8 cellular contexts compared by ENCODE assay signal in the genomic region with DNA sequence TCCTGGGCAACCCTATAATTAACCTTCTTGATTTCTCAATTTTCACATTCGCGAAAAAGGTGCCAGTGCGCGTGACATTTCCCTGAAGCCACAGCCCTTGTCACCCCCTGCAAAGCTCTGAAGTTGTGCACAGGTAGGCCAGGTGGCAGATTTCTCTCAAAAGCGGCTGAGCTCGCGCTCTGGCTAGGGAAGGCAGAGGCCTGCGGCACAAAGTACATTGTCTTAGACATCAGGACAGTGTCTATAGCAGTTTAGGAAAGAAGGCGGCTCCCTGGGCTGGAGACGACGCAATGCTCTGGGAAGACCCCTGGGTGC. TPM values are rescaled to one million over a fixed set of nuclear protein-coding genes. Genes with fewer than 3 reads are reported as not detected.
DNase-seq lines count a peak whose midpoint lies in the region; ATAC-seq and TF ChIP-seq lines count a peak whose summit lies in the region.

No MANE protein-coding gene starts in this region.

- H3K9ac ChIP-seq in H9 (ENCODE audit: extremely low read depth, insufficient read length, low read length) (peak overlapping the region; percentile 56), PC-3 (ENCODE audit: low read length) (peak overlapping the region; percentile 72)

- intact Hi-C loops in PC-3 (cut with micrococcal nuclease), result loop anchor here (1.0 to 2.0 kb wide), 2 partner anchors 43 to 108 kb away; a partner anchor contains a TSS

- BruUV-seq in PC-3 (replicated peaks; lab: Mats Ljungman, UMichigan), result TSS peak; percentile 95

- ATAC-seq in PC-3, result peak; percentile 17
- peak; percentile 19 for ATAC-seq in esophagus mucosa

- peak overlapping the region; percentile 86 for H3K4me2 ChIP-seq in H9 (ENCODE audit: insufficient read depth, insufficient read length, low read length)
- peak overlapping the region; percentile 94 for H3K4me2 ChIP-seq in PC-3 (ENCODE audit: low read length)

- peaks cover 4% of the 10 kb centered on the region for H3K79me1 ChIP-seq in H9 (ENCODE audit: insufficient read depth, low read depth, low read length, poor library complexity, severe bottlenecking)

- H3K27ac Mint-ChIP-seq in CD8-positive, alpha-beta memory T cell, result peak overlapping the region; percentile 76 to 99 (median 98)
- H3K27ac Mint-ChIP-seq in H9 (peak overlapping the region; percentile 53 to 96 (median 81); a peak in 5 of 7 replicates), progenitor cell of endocrine pancreas (peak overlapping the region; percentile 98)

- no peaks in the 10 kb centered on the region for H3K9me3 ChIP-seq in CD8-positive, alpha-beta memory T cell (ENCODE audit: low read length)
- no peaks in the 10 kb centered on the region for H3K9me3 ChIP-seq in H9 (ENCODE audit: control insufficient read depth, low read depth, low read length)
- peaks cover 24% of the 10 kb centered on the region for H3K9me3 ChIP-seq in PC-3 (ENCODE audit: low read length)

- peaks cover 24% of the 10 kb centered on the region for H3K4me1 ChIP-seq in CD8-positive, alpha-beta memory T cell (ENCODE audit: insufficient read depth, low read length)
- no peaks in the 10 kb centered on the region; the same call in 1 of the 2 replicates for H3K4me1 ChIP-seq in H9 (ENCODE audit: insufficient read depth, low read length)
- peaks cover 13% of the 10 kb centered on the region for H3K4me1 ChIP-seq in PC-3 (ENCODE audit: insufficient read depth, low read length)

- H3K79me2 ChIP-seq in H9 (ENCODE audit: insufficient read depth, low read length) (no peaks in the 10 kb centered on the region), PC-3 (ENCODE audit: low read length) (peaks cover 29% of the 10 kb centered on the region)

- no peak overlapping the region for H3K23ac ChIP-seq in H9 (ENCODE audit: insufficient read length, low read depth, low read length)

- no peak overlapping the region for H3K4ac ChIP-seq in H9 (ENCODE audit: low read depth, low read length)

- H3K9me2 ChIP-seq in PC-3 (replicated peaks; ENCODE audit: low read length), result no peaks in the 10 kb centered on the region

- H2BK20ac ChIP-seq in H9 (ENCODE audit: low read depth, low read length, poor library complexity, severe bottlenecking), result no peak overlapping the region

- no peak overlapping the region for H3T11ph ChIP-seq in H9 (ENCODE audit: low read length)

- H3K36me3 Mint-ChIP-seq in CD8-positive, alpha-beta memory T cell, result peaks cover 0 to 21% (median 8%) of the 10 kb centered on the region in 3 donors
- H3K36me3 Mint-ChIP-seq in H9 (ENCODE audit: insufficient read depth in 1 of 3, low read depth in 3 of 3) (peaks cover 13 to 19% (median 17%) of the 10 kb centered on the region in 3 experiments; a peak in 6 of 7 replicates), progenitor cell of endocrine pancreas (ENCODE audit: insufficient read depth) (peaks cover 13% of the 10 kb centered on the region)

- no CpG with 5 or more reads among the region's 11 CpGs for WGBS in H9 (ENCODE audit: extremely low coverage, insufficient read length, low lambda C conversion rate)

- no peak overlapping the region for H2BK120ac ChIP-seq in H9 (ENCODE audit: low read depth, low read length, poor library complexity, severe bottlenecking)

- peak overlapping the region; percentile 99 for H3K4me3 ChIP-seq in CD8-positive, alpha-beta memory T cell (ENCODE audit: low read length)
- H3K4me3 ChIP-seq in PC-3 (ENCODE audit: low read length), result peak overlapping the region; percentile 85

- H4K5ac ChIP-seq in H9 (ENCODE audit: insufficient read length, low read depth, low read length), result no peak overlapping the region

- no peak overlapping the region for H2AFZ ChIP-seq in H9 (ENCODE audit: low read length)
- H2AFZ ChIP-seq in PC-3 (ENCODE audit: low read length), result peak overlapping the region; percentile 91

- no peak for DNase-seq in CD8-positive, alpha-beta memory T cell
- DNase-seq in H9 (no peak), PC-3 (no peak), progenitor cell of endocrine pancreas (ENCODE audit: low spot score, unreplicated experiment) (no peak), NCI-H524 treated with DMSO at 0.1 percent for 48 hours (lab: John Stamatoyannopoulos, UW) (no peak), NCI-H82 (lab: John Stamatoyannopoulos, UW) (no peak), amniotic stem cell (lab: John Stamatoyannopoulos, UW) (no peak)

- H3K36me3 ChIP-seq in CD8-positive, alpha-beta memory T cell (ENCODE audit: insufficient read depth, low read length), result no peaks in the 10 kb centered on the region
- peaks cover 31% of the 10 kb centered on the region for H3K36me3 ChIP-seq in PC-3 (ENCODE audit: low read depth, low read length)

- peak overlapping the region; percentile 70 for H3K27ac ChIP-seq in CD8-positive, alpha-beta memory T cell (ENCODE audit: low read depth, low read length)
- H3K27ac ChIP-seq in H9 (ENCODE audit: insufficient read length, low read depth, low read length) (no peak overlapping the region), PC-3 (ENCODE audit: low read length) (no peak overlapping the region)

- H3K56ac ChIP-seq in H9 (ENCODE audit: insufficient read length, low read depth, low read length), result no peak overlapping the region

- peaks cover 47 to 69% (median 51%) of the 10 kb centered on the region in 3 donors for H3K4me1 Mint-ChIP-seq in CD8-positive, alpha-beta memory T cell
- H3K4me1 Mint-ChIP-seq in H9 (peaks cover 14 to 18% of the 10 kb centered on the region in 2 experiments), progenitor cell of endocrine pancreas (ENCODE audit: low read depth) (peaks cover 28% of the 10 kb centered on the region)

- H2BK5ac ChIP-seq in H9 (ENCODE audit: insufficient read length, low read length), result no peak overlapping the region

- no peaks in the 10 kb centered on the region for H3K9me3 Mint-ChIP-seq in CD8-positive, alpha-beta memory T cell
- peaks cover 0 to 6% of the 10 kb centered on the region in 2 experiments; a peak in 2 of 5 replicates for H3K9me3 Mint-ChIP-seq in H9
- H3K9me3 Mint-ChIP-seq in progenitor cell of endocrine pancreas (ENCODE audit: low read depth), result peaks cover 9% of the 10 kb centered on the region

- H2BK12ac ChIP-seq in H9 (ENCODE audit: insufficient read length, low read depth, low read length), result no peak overlapping the region

- H4K20me1 ChIP-seq in H9 (ENCODE audit: control insufficient read depth, insufficient read depth, insufficient read length), result no peaks in the 10 kb centered on the region
- H4K20me1 ChIP-seq in PC-3 (ENCODE audit: low read length), result no peaks in the 10 kb centered on the region

- H3K27me3 ChIP-seq in CD8-positive, alpha-beta memory T cell (ENCODE audit: insufficient read depth, low read length, poor library complexity, severe bottlenecking), result no peaks in the 10 kb centered on the region
- H3K27me3 ChIP-seq in H9 (ENCODE audit: insufficient read depth, low read length), result no peaks in the 10 kb centered on the region
- H3K27me3 ChIP-seq in PC-3 (ENCODE audit: low read length), result no peaks in the 10 kb centered on the region

- CTCF ChIA-PET in CD8-positive, alpha-beta memory T cell (lab: Charles Lee), result interaction anchor here (0.7 to 1.8 kb wide), 5 partner anchors 14 to 112 kb away, joined by 3 to 9 read pairs (median 5); a partner anchor contains a TSS
- CTCF ChIA-PET in PC-3 (lab: Charles Lee), result no interaction called here

- H3K4me3 Mint-ChIP-seq in CD8-positive, alpha-beta memory T cell, result peak overlapping the region; percentile 90 to 100 (median 98)
- H3K4me3 Mint-ChIP-seq in H9 (peak overlapping the region; percentile 97), progenitor cell of endocrine pancreas (ENCODE audit: low read depth) (peak overlapping the region; percentile 96)

- no peak for TF ChIP-seq CTCF in H9 (conservative IDR thresholded peaks at IDR 0.05)
- no peak for TF ChIP-seq CTCF in PC-3 (conservative IDR thresholded peaks at IDR 0.05; ENCODE audit: low read depth, low read length)
- TF ChIP-seq CTCF in progenitor cell of endocrine pancreas (IDR thresholded peaks at IDR 0.05; ENCODE audit: unreplicated experiment), result no peak

- no peak overlapping the region for H3K14ac ChIP-seq in H9 (ENCODE audit: insufficient read depth, low read length)

- H3F3A ChIP-seq in PC-3 (ENCODE audit: low read length, unreplicated experiment), result no peaks in the 10 kb centered on the region

- no peak overlapping the region for H2BK15ac ChIP-seq in H9 (ENCODE audit: low read depth, low read length)

- H2AK5ac ChIP-seq in H9 (ENCODE audit: insufficient read length, low read length), result no peak overlapping the region

- no peak overlapping the region for H4K91ac ChIP-seq in H9 (ENCODE audit: insufficient read length, low read depth, low read length)

- no peaks in the 10 kb centered on the region for H3K27me3 Mint-ChIP-seq in CD8-positive, alpha-beta memory T cell
- no peaks in the 10 kb centered on the region for H3K27me3 Mint-ChIP-seq in H9 (ENCODE audit: low read depth)
- H3K27me3 Mint-ChIP-seq in progenitor cell of endocrine pancreas, result no peaks in the 10 kb centered on the region

- no peak overlapping the region for H3K18ac ChIP-seq in H9 (ENCODE audit: insufficient read length, low read depth, low read length)

- H3K23me2 ChIP-seq in H9 (ENCODE audit: insufficient read length, low read depth, low read length, poor library complexity, severe bottlenecking), result peaks cover 15% of the 10 kb centered on the region

- POLR2A ChIA-PET in CD8-positive, alpha-beta memory T cell (lab: Charles Lee), result interaction anchor here (0.5 to 2.0 kb wide), 6 partner anchors 43 to 572 kb away, joined by 4 to 23 read pairs (median 12); a partner anchor contains a TSS
- POLR2A ChIA-PET in PC-3 (lab: Charles Lee; ENCODE audit: unreplicated experiment), result interaction anchor here (0.5 to 0.6 kb wide), 2 partner anchors 31 to 264 kb away, joined by 3 to 4 read pairs; no protein-coding TSS in a partner anchor

- H4K8ac ChIP-seq in H9 (replicated peaks; ENCODE audit: insufficient read length, low read depth, low read length), result no peak overlapping the region

RNA-seq across cellular contexts. Expression of a gene that starts 42.9 kb away (rescaled TPM):
- total RNA-seq in CD8-positive, alpha-beta memory T cell, result 1 to 10 TPM; 7.4 to 7.8 TPM
- polyA plus RNA-seq in CD8-positive, alpha-beta memory T cell, result 8.9 TPM
- total RNA-seq in H9 (2021), result 7.5 and 8.3 TPM in 2 replicates
- total RNA-seq in PC-3 (2014; rRNA removed), result 2.4 and 3.0 TPM in 2 replicates
- 2.3 TPM for total RNA-seq in esophagus mucosa
- total RNA-seq in progenitor cell of endocrine pancreas, result 10.5 and 12.4 TPM in 2 replicates

RNA-seq across cellular contexts. Expression of a gene that starts 45.7 kb away (rescaled TPM):
- 10 to 100 TPM; 27.8 to 28.3 TPM for total RNA-seq in CD8-positive, alpha-beta memory T cell
- polyA plus RNA-seq in CD8-positive, alpha-beta memory T cell, result 26.9 TPM
- total RNA-seq in H9 (2021) (2.0 and 3.0 TPM in 2 replicates), PC-3 (2014; rRNA removed) (2.4 TPM in 1 of 2 replicates, not detected in the other), esophagus mucosa (10.0 TPM), progenitor cell of endocrine pancreas (18.6 and 22.0 TPM in 2 replicates)
